1 cellular context compared by ENCODE assay signal in genomic region chr16:89507834-89508590, GRCh38.
TF ChIP-seq lines count a peak whose summit lies in the region.

TSS of gene SPG7 (plus strand) at chr16:89508403. CDS start at chr16:89508418, 15 bp downstream.

TF ChIP-seq in HepG2, 621 proteins besides CTCF, POLR2A, EP300 and RAD21 (continued from another document and continues in another):
- TF ChIP-seq, protein P1, sequence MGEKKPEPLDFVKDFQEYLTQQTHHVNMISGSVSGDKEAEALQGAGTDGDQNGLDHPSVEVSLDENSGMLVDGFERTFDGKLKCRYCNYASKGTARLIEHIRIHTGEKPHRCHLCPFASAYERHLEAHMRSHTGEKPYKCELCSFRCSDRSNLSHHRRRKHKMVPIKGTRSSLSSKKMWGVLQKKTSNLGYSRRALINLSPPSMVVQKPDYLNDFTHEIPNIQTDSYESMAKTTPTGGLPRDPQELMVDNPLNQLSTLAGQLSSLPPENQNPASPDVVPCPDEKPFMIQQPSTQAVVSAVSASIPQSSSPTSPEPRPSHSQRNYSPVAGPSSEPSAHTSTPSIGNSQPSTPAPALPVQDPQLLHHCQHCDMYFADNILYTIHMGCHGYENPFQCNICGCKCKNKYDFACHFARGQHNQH (CRISPR knock-in tag; IDR thresholded peaks at IDR 0.05), result peak; percentile 68
- TF ChIP-seq, protein P2, sequence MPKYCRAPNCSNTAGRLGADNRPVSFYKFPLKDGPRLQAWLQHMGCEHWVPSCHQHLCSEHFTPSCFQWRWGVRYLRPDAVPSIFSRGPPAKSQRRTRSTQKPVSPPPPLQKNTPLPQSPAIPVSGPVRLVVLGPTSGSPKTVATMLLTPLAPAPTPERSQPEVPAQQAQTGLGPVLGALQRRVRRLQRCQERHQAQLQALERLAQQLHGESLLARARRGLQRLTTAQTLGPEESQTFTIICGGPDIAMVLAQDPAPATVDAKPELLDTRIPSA (CRISPR knock-in tag; IDR thresholded peaks at IDR 0.05; ENCODE audit: borderline replicate concordance), result peak; percentile 85
- TF ChIP-seq ZNF879 (CRISPR knock-in tag; IDR thresholded peaks at IDR 0.05) (no peak), FOSL2 (CRISPR knock-in tag; IDR thresholded peaks at IDR 0.05) (peak; percentile 4; the same call in 1 of the 2 replicates), KMT2A (CRISPR knock-in tag; IDR thresholded peaks at IDR 0.05) (peak; percentile 94), ZNF558 (CRISPR knock-in tag; IDR thresholded peaks at IDR 0.05; ENCODE audit: borderline replicate concordance) (peak; percentile 99; the same call in 1 of the 2 replicates), SNRNP70 (IDR thresholded peaks at IDR 0.05; ENCODE audit: low read depth, low read length) (no peak), ZBTB40 (IDR thresholded peaks at IDR 0.05) (no peak), ZBTB40 (CRISPR knock-in tag; IDR thresholded peaks at IDR 0.05) (peak; percentile 93), ZNF800 (CRISPR knock-in tag; IDR thresholded peaks at IDR 0.05) (peak; percentile 96), REPIN1 (CRISPR knock-in tag; IDR thresholded peaks at IDR 0.05; ENCODE audit: borderline replicate concordance, low read depth) (no peak), DR1 (CRISPR knock-in tag; IDR thresholded peaks at IDR 0.05) (peak; percentile 37; the same call in 1 of the 2 replicates), MTA1 (CRISPR knock-in tag; IDR thresholded peaks at IDR 0.05; ENCODE audit: borderline replicate concordance) (peak; percentile 60; the same call in 1 of the 2 replicates), PITX1 (CRISPR knock-in tag; IDR thresholded peaks at IDR 0.05) (peak; percentile 31; the same call in 1 of the 2 replicates), ZNF557 (CRISPR knock-in tag; IDR thresholded peaks at IDR 0.05) (peak; percentile 67; the same call in 1 of the 2 replicates), TAF1 (CRISPR knock-in tag; IDR thresholded peaks at IDR 0.05) (peak; percentile 82), ZBTB42 (CRISPR knock-in tag; IDR thresholded peaks at IDR 0.05) (0 out of 2 replicates have a peak, but pooled peaks have one; percentile 45), FOXK1 (CRISPR knock-in tag; IDR thresholded peaks at IDR 0.05; ENCODE audit: borderline replicate concordance, low read depth) (peak; percentile 67; the same call in 1 of the 2 replicates), THRA (CRISPR knock-in tag; IDR thresholded peaks at IDR 0.05; ENCODE audit: borderline replicate concordance) (peak; percentile 14; the same call in 1 of the 2 replicates), ZNF782 (CRISPR knock-in tag; IDR thresholded peaks at IDR 0.05; ENCODE audit: borderline replicate concordance) (0 out of 2 replicates have a peak, but pooled peaks have one; percentile 15), ZNF207 (IDR thresholded peaks at IDR 0.05; ENCODE audit: borderline replicate concordance) (no peak), CBX5 (CRISPR knock-in tag; IDR thresholded peaks at IDR 0.05; ENCODE audit: borderline replicate concordance) (no peak), PLSCR1 (CRISPR knock-in tag; IDR thresholded peaks at IDR 0.05; ENCODE audit: borderline replicate concordance) (peak; percentile 91; the same call in 1 of the 2 replicates), ZNF446 (CRISPR knock-in tag; IDR thresholded peaks at IDR 0.05) (peak; percentile 92; the same call in 1 of the 2 replicates), PHB2 (IDR thresholded peaks at IDR 0.05; ENCODE audit: partially characterized antibody) (no peak), ZNF768 (CRISPR knock-in tag; IDR thresholded peaks at IDR 0.05) (peak; percentile 77; the same call in 1 of the 2 replicates), ZNF296 (CRISPR knock-in tag; conservative IDR thresholded peaks at IDR 0.05) (peak; percentile 86; the same call in 1 of the 2 replicates)
- TF ChIP-seq, protein P3, sequence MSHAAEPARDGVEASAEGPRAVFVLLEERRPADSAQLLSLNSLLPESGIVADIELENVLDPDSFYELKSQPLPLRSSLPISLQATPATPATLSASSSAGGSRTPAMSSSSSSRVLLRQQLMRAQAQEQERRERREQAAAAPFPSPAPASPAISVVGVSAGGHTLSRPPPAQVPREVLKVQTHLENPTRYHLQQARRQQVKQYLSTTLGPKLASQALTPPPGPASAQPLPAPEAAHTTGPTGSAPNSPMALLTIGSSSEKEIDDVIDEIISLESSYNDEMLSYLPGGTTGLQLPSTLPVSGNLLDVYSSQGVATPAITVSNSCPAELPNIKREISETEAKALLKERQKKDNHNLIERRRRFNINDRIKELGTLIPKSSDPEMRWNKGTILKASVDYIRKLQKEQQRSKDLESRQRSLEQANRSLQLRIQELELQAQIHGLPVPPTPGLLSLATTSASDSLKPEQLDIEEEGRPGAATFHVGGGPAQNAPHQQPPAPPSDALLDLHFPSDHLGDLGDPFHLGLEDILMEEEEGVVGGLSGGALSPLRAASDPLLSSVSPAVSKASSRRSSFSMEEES (CRISPR knock-in tag; IDR thresholded peaks at IDR 0.05), result peak; percentile 38; the same call in 1 of the 2 replicates
- TF ChIP-seq, protein P4, sequence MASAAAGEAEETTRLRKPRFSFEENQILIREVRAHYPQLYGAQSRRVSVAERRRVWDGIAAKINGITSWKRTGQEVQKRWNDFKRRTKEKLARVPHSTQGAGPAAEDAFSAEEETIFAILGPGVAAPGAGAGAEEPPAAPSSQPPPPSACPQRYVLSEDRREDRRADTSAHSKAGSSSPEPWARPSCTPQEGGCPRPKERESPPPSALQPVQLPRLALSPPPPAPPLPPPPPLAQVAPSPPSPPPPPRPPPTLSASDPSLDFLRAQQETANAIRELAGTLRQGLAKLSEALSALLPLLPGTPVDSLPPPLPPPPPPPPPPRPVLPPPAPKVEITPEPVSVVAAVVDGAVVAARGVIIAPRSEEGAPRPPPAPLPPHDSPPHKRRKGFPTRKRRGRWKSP (CRISPR knock-in tag; IDR thresholded peaks at IDR 0.05), result peak; percentile 72; the same call in 1 of the 2 replicates
- TF ChIP-seq, protein P5, sequence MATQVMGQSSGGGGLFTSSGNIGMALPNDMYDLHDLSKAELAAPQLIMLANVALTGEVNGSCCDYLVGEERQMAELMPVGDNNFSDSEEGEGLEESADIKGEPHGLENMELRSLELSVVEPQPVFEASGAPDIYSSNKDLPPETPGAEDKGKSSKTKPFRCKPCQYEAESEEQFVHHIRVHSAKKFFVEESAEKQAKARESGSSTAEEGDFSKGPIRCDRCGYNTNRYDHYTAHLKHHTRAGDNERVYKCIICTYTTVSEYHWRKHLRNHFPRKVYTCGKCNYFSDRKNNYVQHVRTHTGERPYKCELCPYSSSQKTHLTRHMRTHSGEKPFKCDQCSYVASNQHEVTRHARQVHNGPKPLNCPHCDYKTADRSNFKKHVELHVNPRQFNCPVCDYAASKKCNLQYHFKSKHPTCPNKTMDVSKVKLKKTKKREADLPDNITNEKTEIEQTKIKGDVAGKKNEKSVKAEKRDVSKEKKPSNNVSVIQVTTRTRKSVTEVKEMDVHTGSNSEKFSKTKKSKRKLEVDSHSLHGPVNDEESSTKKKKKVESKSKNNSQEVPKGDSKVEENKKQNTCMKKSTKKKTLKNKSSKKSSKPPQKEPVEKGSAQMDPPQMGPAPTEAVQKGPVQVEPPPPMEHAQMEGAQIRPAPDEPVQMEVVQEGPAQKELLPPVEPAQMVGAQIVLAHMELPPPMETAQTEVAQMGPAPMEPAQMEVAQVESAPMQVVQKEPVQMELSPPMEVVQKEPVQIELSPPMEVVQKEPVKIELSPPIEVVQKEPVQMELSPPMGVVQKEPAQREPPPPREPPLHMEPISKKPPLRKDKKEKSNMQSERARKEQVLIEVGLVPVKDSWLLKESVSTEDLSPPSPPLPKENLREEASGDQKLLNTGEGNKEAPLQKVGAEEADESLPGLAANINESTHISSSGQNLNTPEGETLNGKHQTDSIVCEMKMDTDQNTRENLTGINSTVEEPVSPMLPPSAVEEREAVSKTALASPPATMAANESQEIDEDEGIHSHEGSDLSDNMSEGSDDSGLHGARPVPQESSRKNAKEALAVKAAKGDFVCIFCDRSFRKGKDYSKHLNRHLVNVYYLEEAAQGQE (IDR thresholded peaks at IDR 0.05; ENCODE audit: borderline replicate concordance in 1 of 2, low read depth in 1 of 2, low read length in 2 of 2), result 0 out of 4 replicates have a peak, but pooled peaks of 1 of the 2 experiments have one; percentile 19
